Comparison of ENCODE assay signal across 1 cellular context in genomic region chr1:202805886-202806511, GRCh38.
TF ChIP-seq lines count a peak whose summit lies in the region.

No MANE protein-coding gene starts in this region.

TF ChIP-seq in WTC11, 78 proteins besides CTCF, POLR2A, EP300 and RAD21 (continued from another document):
- no peak for TF ChIP-seq PRDM15 (CRISPR knock-in tag; IDR thresholded peaks at IDR 0.05)
